ENCODE assay signal across 8 cellular contexts in the genomic region with DNA sequence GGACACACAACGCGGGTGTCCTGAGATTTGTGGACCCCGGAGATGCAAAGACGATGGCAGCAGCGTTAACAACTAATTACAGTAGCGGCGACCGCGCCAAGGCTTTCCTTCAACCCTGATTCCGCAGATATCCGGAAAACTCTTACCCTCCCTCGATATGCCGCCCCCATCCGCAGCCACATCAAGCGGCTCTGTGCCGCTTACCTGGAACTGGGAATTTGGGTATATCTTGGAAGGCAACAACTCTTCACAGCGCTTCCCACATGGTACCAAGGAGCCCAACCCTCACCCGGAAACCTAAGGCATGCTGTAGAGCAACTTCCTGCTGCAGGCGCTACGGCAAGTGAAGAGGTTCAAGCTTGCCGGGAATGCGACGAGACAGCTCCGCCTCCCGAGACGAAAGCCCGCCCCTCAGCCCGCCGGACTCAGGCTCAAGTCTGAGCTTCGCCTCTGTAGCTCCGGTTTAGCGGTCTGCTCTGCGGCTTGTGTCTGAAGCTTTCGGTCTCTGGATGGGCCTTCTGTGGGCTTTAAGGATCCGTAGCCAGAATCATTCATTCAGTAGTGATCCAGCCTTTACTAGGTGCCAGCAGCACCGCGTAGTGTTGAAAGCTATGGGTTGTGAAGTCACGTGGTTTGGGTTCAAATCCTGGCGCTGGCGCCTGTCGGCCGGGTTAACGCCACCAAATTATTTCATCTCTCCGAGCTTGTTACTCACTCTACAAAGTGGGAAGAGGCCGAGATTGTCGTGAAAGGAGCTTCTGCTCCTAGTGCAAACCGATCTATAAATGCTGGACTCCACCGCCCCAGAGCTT. TPM values are rescaled to one million over a fixed set of nuclear protein-coding genes. Genes with fewer than 3 reads are reported as not detected.
DNase-seq lines count a peak whose midpoint lies in the region; ATAC-seq and TF ChIP-seq lines count a peak whose summit lies in the region.

A gene with protein sequence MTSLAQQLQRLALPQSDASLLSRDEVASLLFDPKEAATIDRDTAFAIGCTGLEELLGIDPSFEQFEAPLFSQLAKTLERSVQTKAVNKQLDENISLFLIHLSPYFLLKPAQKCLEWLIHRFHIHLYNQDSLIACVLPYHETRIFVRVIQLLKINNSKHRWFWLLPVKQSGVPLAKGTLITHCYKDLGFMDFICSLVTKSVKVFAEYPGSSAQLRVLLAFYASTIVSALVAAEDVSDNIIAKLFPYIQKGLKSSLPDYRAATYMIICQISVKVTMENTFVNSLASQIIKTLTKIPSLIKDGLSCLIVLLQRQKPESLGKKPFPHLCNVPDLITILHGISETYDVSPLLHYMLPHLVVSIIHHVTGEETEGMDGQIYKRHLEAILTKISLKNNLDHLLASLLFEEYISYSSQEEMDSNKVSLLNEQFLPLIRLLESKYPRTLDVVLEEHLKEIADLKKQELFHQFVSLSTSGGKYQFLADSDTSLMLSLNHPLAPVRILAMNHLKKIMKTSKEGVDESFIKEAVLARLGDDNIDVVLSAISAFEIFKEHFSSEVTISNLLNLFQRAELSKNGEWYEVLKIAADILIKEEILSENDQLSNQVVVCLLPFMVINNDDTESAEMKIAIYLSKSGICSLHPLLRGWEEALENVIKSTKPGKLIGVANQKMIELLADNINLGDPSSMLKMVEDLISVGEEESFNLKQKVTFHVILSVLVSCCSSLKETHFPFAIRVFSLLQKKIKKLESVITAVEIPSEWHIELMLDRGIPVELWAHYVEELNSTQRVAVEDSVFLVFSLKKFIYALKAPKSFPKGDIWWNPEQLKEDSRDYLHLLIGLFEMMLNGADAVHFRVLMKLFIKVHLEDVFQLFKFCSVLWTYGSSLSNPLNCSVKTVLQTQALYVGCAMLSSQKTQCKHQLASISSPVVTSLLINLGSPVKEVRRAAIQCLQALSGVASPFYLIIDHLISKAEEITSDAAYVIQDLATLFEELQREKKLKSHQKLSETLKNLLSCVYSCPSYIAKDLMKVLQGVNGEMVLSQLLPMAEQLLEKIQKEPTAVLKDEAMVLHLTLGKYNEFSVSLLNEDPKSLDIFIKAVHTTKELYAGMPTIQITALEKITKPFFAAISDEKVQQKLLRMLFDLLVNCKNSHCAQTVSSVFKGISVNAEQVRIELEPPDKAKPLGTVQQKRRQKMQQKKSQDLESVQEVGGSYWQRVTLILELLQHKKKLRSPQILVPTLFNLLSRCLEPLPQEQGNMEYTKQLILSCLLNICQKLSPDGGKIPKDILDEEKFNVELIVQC (N-terminal part only) (minus strand): TSS at position 299 of the 812 bp plus-strand sequence. CDS start 421 bp downstream, outside the sequence.

- peak within 1 kb of the TSS; percentile 68 for H3K4me3 ChIP-seq in KMS-11 (IDR thresholded peaks at IDR 0.05; ENCODE audit: insufficient read depth, low read depth, low read length)
- peak within 1 kb of the TSS; percentile 60 to 72 (median 70) for H3K4me3 ChIP-seq in Peyer's patch
- H3K4me3 ChIP-seq in esophagus muscularis mucosa = peak within 1 kb of the TSS; percentile 76 to 85 (median 82)
- peak within 1 kb of the TSS; percentile 81 to 100 for H3K4me3 ChIP-seq in muscle layer of duodenum (ENCODE audit: low read depth in 1 of 2, low read length in 2 of 2)

- peak; percentile 96 for DNase-seq in DMS53 treated with DMSO at 0.1 percent for 48 hours (lab: John Stamatoyannopoulos, UW; ENCODE audit: unreplicated experiment)
- peak; percentile 90 to 97 (median 97) for DNase-seq in Peyer's patch
- DNase-seq in activated T-cell treated with anti-CD3 and anti-CD28 coated beads, Interleukin-2, amount 50 U/mL, for 48 hours = peak; percentile 92 to 95
- peak; percentile 98 for DNase-seq in esophagus muscularis mucosa (ENCODE audit: extremely low spot score)
- peak; percentile 79 to 81 for DNase-seq in stimulated activated CD8-positive, alpha-beta memory T cell treated with anti-CD3 and anti-CD28 coated beads, Interleukin-7, amount 100 ng/mL, for 4 hours (ENCODE audit: low read depth in 2 of 2)

- TF ChIP-seq EP300 in esophagus muscularis mucosa (IDR thresholded peaks at IDR 0.05) = no peak

- peaks cover 45% of the 10 kb centered on the region for H3K79me2 ChIP-seq in KMS-11 (ENCODE audit: insufficient read depth, low read depth)

- H3K27me3 ChIP-seq in KMS-11 (ENCODE audit: insufficient read depth, low read depth) (no peaks in the 10 kb centered on the region), Peyer's patch (no peaks in the 10 kb centered on the region), esophagus muscularis mucosa (peaks cover 0 to 4% (median 0%) of the 10 kb centered on the region in 4 donors), muscle layer of duodenum (ENCODE audit: low read depth, low read length) (no peaks in the 10 kb centered on the region)

- peak within 1 kb of the TSS; percentile 96 for H2AFZ ChIP-seq in KMS-11 (ENCODE audit: low read depth)

- TF ChIP-seq POLR2A in Peyer's patch (IDR thresholded peaks at IDR 0.05) (no peak), esophagus muscularis mucosa (IDR thresholded peaks at IDR 0.05; ENCODE audit: low read depth) (peak; percentile 53)

- H3K4me1 ChIP-seq in KMS-11 (ENCODE audit: low read depth, poor library complexity, severe bottlenecking) (peaks cover 16% of the 10 kb centered on the region), Peyer's patch (peaks cover 0 to 4% (median 0%) of the 10 kb centered on the region in 4 donors), esophagus muscularis mucosa (peaks cover 7 to 24% (median 23%) of the 10 kb centered on the region in 4 donors), muscle layer of duodenum (ENCODE audit: control insufficient read depth in 1 of 2, insufficient read depth in 2 of 2, low read length in 2 of 2) (peaks cover 0 to 17% of the 10 kb centered on the region in 2 donors)

- TF ChIP-seq CTCF in KMS-11 (conservative IDR thresholded peaks at IDR 0.05; ENCODE audit: low read depth, low read length) (no peak), Peyer's patch (IDR thresholded peaks at IDR 0.05) (peak in 2 of 6 experiments; percentile 8 to 16), esophagus muscularis mucosa (IDR thresholded peaks at IDR 0.05) (peak in 1 of 3 experiments; percentile 30)

- H3K36me3 ChIP-seq in KMS-11 (ENCODE audit: insufficient read depth) (peaks cover 4% of the 10 kb centered on the region; the same call in 1 of the 2 replicates), Peyer's patch (peaks cover 0 to 9% (median 0%) of the 10 kb centered on the region in 3 donors), esophagus muscularis mucosa (peaks cover 0 to 32% (median 22%) of the 10 kb centered on the region in 4 donors), muscle layer of duodenum (ENCODE audit: control insufficient read depth in 1 of 2, insufficient read depth in 2 of 2, low read length in 2 of 2) (peaks cover 7 to 11% of the 10 kb centered on the region in 2 donors)

- WGBS in esophagus muscularis mucosa = 2% methylated on average over 47 of the region's 48 CpGs

- intact Hi-C loops in esophagus muscularis mucosa (cut with DNase I) = loop anchor here (10.0 kb wide), 2 partner anchors 190 to 960 kb away; a partner anchor contains a TSS

- H3K9ac ChIP-seq in KMS-11 = peak within 1 kb of the TSS; percentile 57

- ATAC-seq in GM21737 (IDR thresholded peaks at IDR 0.05; ENCODE audit: unreplicated experiment) = peak; percentile 98

- H3K27ac ChIP-seq in KMS-11 = peak within 1 kb of the TSS; percentile 42
- H3K27ac ChIP-seq in Peyer's patch = peak within 1 kb of the TSS; percentile 54 to 74 (median 66)
- H3K27ac ChIP-seq in esophagus muscularis mucosa (replicated peaks in 1 of 4) = peak within 1 kb of the TSS; percentile 83 to 92 (median 86)
- H3K27ac ChIP-seq in muscle layer of duodenum (ENCODE audit: low read length) = peak within 1 kb of the TSS; percentile 95

- no peaks in the 10 kb centered on the region for H4K20me1 ChIP-seq in KMS-11 (ENCODE audit: insufficient read depth)

- peak within 1 kb of the TSS; percentile 69 for H3K4me2 ChIP-seq in KMS-11

- H3K9me3 ChIP-seq in Peyer's patch (no peaks in the 10 kb centered on the region), esophagus muscularis mucosa (no peaks in the 10 kb centered on the region), muscle layer of duodenum (ENCODE audit: control insufficient read depth in 1 of 2, low read length in 2 of 2) (no peaks in the 10 kb centered on the region)

RNA-seq across cellular contexts. Expression of the gene that starts here (rescaled TPM):
- total RNA-seq in Peyer's patch = 10 to 100 TPM; 12.8 to 21.5 (median 18.1) TPM
- 10 to 100 TPM; 15.2 to 17.2 (median 16.3) TPM for total RNA-seq in esophagus muscularis mucosa

Comparison
In these comparisons a context has a peak if more than half of its experiments do, and no peak if none do; other contexts are left out.
1. Peak in every context shown above with its lines: DNase-seq, ATAC-seq, H3K4me3 ChIP-seq and H3K27ac ChIP-seq.
2. H3K27ac ChIP-seq: peak in every context shown above with its lines; median percentile 95 in muscle layer of duodenum; 86 in esophagus muscularis mucosa; 66 in Peyer's patch; 42 in KMS-11.